23 cellular contexts compared by ENCODE assay signal in genomic region chr6:108766886-108767285, GRCh38.
DNase-seq lines count a peak whose midpoint lies in the region; ATAC-seq and TF ChIP-seq lines count a peak whose summit lies in the region.
"Had no signal": no experiment of that assay in that cellular context is flagged by ENCODE, and none has a peak within 500 bp of the region (broad histone marks: within the 10 kb centered on the region; RNA-seq: fewer than 3 reads in every experiment).

No MANE protein-coding gene starts in this region.

- peaks cover 83% of the 10 kb centered on the region for H3K4me1 ChIP-seq in body of pancreas
- H3K4me1 ChIP-seq: A549, BE2C had no signal

- no peaks in the 10 kb centered on the region for H3K36me3 ChIP-seq in body of pancreas (replicated peaks in 1 of 2; ENCODE audit: insufficient read depth in 1 of 2, low read depth in 2 of 2)
- H3K36me3 ChIP-seq: BE2C; BLaER1 treated with 17β-estradiol and CSF1 and Interleukin-3, amounts not matched to agents 10 nM and 100 nM had no signal

- H3K9me3 ChIP-seq in body of pancreas, result no peaks in the 10 kb centered on the region
- H3K9me3 ChIP-seq: A549; BE2C; BLaER1 treated with 17β-estradiol and CSF1 and Interleukin-3, amounts not matched to agents 10 nM and 100 nM had no signal

- whole genome bisulfite sequencing in body of pancreas, 2 donors, result 67 to 71% methylated on average over 6 of the region's 6 CpGs

- intact Hi-C loops in body of pancreas (cut with DNase I), result no loop called here

- no peaks in the 10 kb centered on the region for H3K27me3 ChIP-seq in body of pancreas
- H3K27me3 ChIP-seq: BE2C; BLaER1 treated with 17β-estradiol and CSF1 and Interleukin-3, amounts not matched to agents 10 nM and 100 nM had no signal

- H3K4me3 ChIP-seq in body of pancreas, result no peak overlapping the region
- H3K4me3 ChIP-seq: A549; BLaER1 treated with 17β-estradiol and CSF1 and Interleukin-3, amounts not matched to agents 10 nM and 100 nM; GM23248 had no signal

- peak; percentile 32 for DNase-seq in activated CD8-positive, alpha-beta memory T cell treated with anti-CD3 and anti-CD28 coated beads, Interleukin-2, amount 50 U/mL, for 48 hours
- no peak for DNase-seq in activated CD8-positive, alpha-beta memory T cell treated with anti-CD3 and anti-CD28 coated beads for 24 hours
- peak in 1 of 4 donors; percentile 34 for DNase-seq in body of pancreas
- DNase-seq in islet precursor cell, result peak; percentile 19
- DNase-seq in ureter (ENCODE audit: low spot score), result peak; percentile 12
- no peak for DNase-seq in GM10266 (ENCODE audit: extremely low spot score)
- no peak for DNase-seq in NK-92 (lab: John Stamatoyannopoulos, UW; ENCODE audit: unreplicated experiment)
- DNase-seq: 8988T; ACHN; AML-193; BE2C; CD4-positive, alpha-beta T cell; CD8-positive, alpha-beta memory T cell; DMS 273 treated with DMSO at 0.1 percent for 48 hours; DMS79; EL; GDM1; GM23248; H9 had no signal

- peak overlapping the region; percentile 14 to 75 (median 56) for H3K27ac ChIP-seq in body of pancreas
- H3K27ac ChIP-seq: A549; BLaER1 treated with 17β-estradiol and CSF1 and Interleukin-3, amounts not matched to agents 10 nM and 100 nM; GM23248 had no signal

- TF ChIP-seq POLR2A in body of pancreas (IDR thresholded peaks at IDR 0.05), result no peak

- TF ChIP-seq CTCF in body of pancreas (IDR thresholded peaks at IDR 0.05), result no peak
- TF ChIP-seq CTCF in GM10266 (IDR thresholded peaks at IDR 0.05; ENCODE audit: control insufficient read depth, insufficient read depth, low read depth, missing control alignments), result no peak

- ATAC-seq in body of pancreas (no peak), HG03439 (IDR thresholded peaks at IDR 0.05; ENCODE audit: unreplicated experiment) (no peak)
- ATAC-seq: A549, HCT116 had no signal

Comparison
In these comparisons a context has a peak if more than half of its experiments do, and no peak if none do; other contexts are left out.
1. DNase-seq: peak in activated CD8-positive, alpha-beta memory T cell treated with anti-CD3 and anti-CD28 coated beads, Interleukin-2, amount 50 U/mL, for 48 hours (single experiment), islet precursor cell (single experiment) and ureter (single experiment); none in activated CD8-positive, alpha-beta memory T cell treated with anti-CD3 and anti-CD28 coated beads for 24 hours (single experiment), GM10266 (single experiment) and NK-92 (single experiment).